Comparison of ENCODE assay signal across 19 cellular contexts in the genomic region with DNA sequence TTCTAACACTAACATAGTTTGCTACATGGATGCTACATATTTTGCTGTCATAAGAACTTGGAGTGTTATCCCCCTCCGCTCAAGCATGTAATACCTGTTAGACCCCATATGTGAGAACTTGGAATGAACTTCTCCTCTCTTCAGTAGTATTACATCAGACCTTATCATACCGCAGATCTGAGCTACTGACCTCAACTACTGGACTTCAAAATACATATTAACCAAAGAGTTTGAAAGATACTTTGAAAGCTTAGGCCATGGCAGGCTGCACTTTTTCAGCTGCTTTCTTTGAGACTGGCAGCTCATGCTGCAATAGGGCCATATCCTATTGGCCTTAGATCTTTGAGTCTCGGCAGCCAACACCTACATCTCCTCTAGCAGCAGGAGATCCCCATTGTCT.
DNase-seq lines count a peak whose midpoint lies in the region; ATAC-seq, FAIRE-seq and TF ChIP-seq lines count a peak whose summit lies in the region.
"Had no signal": no experiment of that assay in that cellular context is flagged by ENCODE, and none has a peak within 500 bp of the region (broad histone marks: within the 10 kb centered on the region; RNA-seq: fewer than 3 reads in every experiment).

No MANE protein-coding gene starts in this region.

- H3K9me3 Mint-ChIP-seq in WTC11 (no peaks in the 10 kb centered on the region), memory B cell (no peaks in the 10 kb centered on the region), GM23338 (no peaks in the 10 kb centered on the region)
- H3K9me3 Mint-ChIP-seq: CD4-positive, alpha-beta T cell had no signal

- H3K4me1 Mint-ChIP-seq in WTC11 (0 out of 2 replicates have a peak, but pooled peaks cover under 1% of the 10 kb centered on the region), memory B cell (no peaks in the 10 kb centered on the region), GM23338 (peaks cover under 1% of the 10 kb centered on the region; the same call in 2 of the 3 replicates)
- H3K4me1 Mint-ChIP-seq: B cell, IgD-negative memory B cell had no signal

- intact Hi-C loops in mammary epithelial cell (cut with micrococcal nuclease), result no loop called here

- H3K36me3 ChIP-seq in mammary epithelial cell (ENCODE audit: insufficient read depth, low read length), result peaks cover 30% of the 10 kb centered on the region
- H3K36me3 ChIP-seq in GM23338 (ENCODE audit: insufficient read depth), result no peaks in the 10 kb centered on the region

- no peaks in the 10 kb centered on the region for H3K4me1 ChIP-seq in mammary epithelial cell (ENCODE audit: insufficient read depth, low read length)
- H3K4me1 ChIP-seq in GM23338 (ENCODE audit: insufficient read depth), result no peaks in the 10 kb centered on the region

- BruUV-seq in mammary epithelial cell (replicated peaks; lab: Mats Ljungman, UMichigan), result no TSS peak

- peak; percentile 53 for FAIRE-seq in GM18507 (lab: Jason Lieb, UNC)
- FAIRE-seq: D721Med had no signal

- TF ChIP-seq CTCF in WTC11 (IDR thresholded peaks at IDR 0.05) (no peak), GM13976 (IDR thresholded peaks at IDR 0.05; ENCODE audit: borderline replicate concordance, control extremely low read depth, extremely low read depth, insufficient read depth, missing control alignments) (no peak), mammary epithelial cell (conservative IDR thresholded peaks at IDR 0.05 in 1 of 2, IDR thresholded peaks at IDR 0.05 in 1 of 2; ENCODE audit: extremely low read depth in 1 of 2, insufficient read depth in 1 of 2, low read depth in 1 of 2, low read length in 2 of 2) (no peak), GM23338 (conservative IDR thresholded peaks at IDR 0.05; ENCODE audit: low read depth in 2 of 2) (no peak)

- H3K27ac Mint-ChIP-seq in WTC11 (0 out of 2 replicates have a peak overlapping the region, but pooled peaks have one; percentile 9), memory B cell (peak overlapping the region; percentile 26), GM23338 (no peak overlapping the region)
- H3K27ac Mint-ChIP-seq: B cell; CD4-positive, alpha-beta T cell had no signal

- dilution Hi-C loops in mammary epithelial cell (cut with HindIII; ENCODE audit: low sequenced_read_pairs), result no loop called here

- no peak overlapping the region for H2AFZ ChIP-seq in mammary epithelial cell (ENCODE audit: low read depth, low read length)
- H2AFZ ChIP-seq in GM23338, result no peak overlapping the region

- peaks cover 5% of the 10 kb centered on the region; the same call in 1 of the 2 replicates for H3K9me2 ChIP-seq in GM23338 (ENCODE audit: insufficient read depth)

- no peaks in the 10 kb centered on the region for H3F3A ChIP-seq in GM23338 (replicated peaks; ENCODE audit: low read depth)

- H3K27me3 ChIP-seq in mammary epithelial cell (ENCODE audit: insufficient read depth, low read length) (no peaks in the 10 kb centered on the region), GM23338 (ENCODE audit: insufficient read depth) (no peaks in the 10 kb centered on the region)

- H3K4me3 ChIP-seq in mammary epithelial cell (replicated peaks in 1 of 3; ENCODE audit: insufficient read depth in 1 of 3, low read depth in 2 of 3, low read length in 3 of 3), result no peak overlapping the region
- no peak overlapping the region for H3K4me3 ChIP-seq in GM23338

- no peak overlapping the region for H3K27ac ChIP-seq in mammary epithelial cell (ENCODE audit: insufficient read depth, low read depth, low read length)
- no peak overlapping the region for H3K27ac ChIP-seq in GM23338 (ENCODE audit: low read depth)
- H3K27ac ChIP-seq: HL-60 had no signal

- WGBS in mammary epithelial cell (ENCODE audit: low coverage, missing lambda C conversion rate), result 100% methylated on average over 3 of the region's 3 CpGs

- H3K4me3 Mint-ChIP-seq in WTC11 (no peak overlapping the region), memory B cell (no peak overlapping the region), GM23338 (no peak overlapping the region)
- H3K4me3 Mint-ChIP-seq: B cell; CD4-positive, alpha-beta T cell; IgD-negative memory B cell had no signal

- H3K27me3 Mint-ChIP-seq in WTC11 (ENCODE audit: low read depth) (no peaks in the 10 kb centered on the region), memory B cell (no peaks in the 10 kb centered on the region), GM23338 (ENCODE audit: insufficient read depth, low read depth, poor library complexity) (no peaks in the 10 kb centered on the region)
- H3K27me3 Mint-ChIP-seq: B cell; CD4-positive, alpha-beta T cell; IgD-negative memory B cell had no signal

- no peak for DNase-seq in GM18507 (ENCODE audit: extremely low spot score, insufficient read length, low read depth)
- no peak for DNase-seq in WTC11 (ENCODE audit: low spot score)
- DNase-seq in iPS-NIHi7 (ENCODE audit: extremely low spot score), result peak; percentile 14
- no peak for DNase-seq in memory B cell (ENCODE audit: low spot score in 2 of 2)
- no peak for DNase-seq in GM13976 (ENCODE audit: low spot score)
- DNase-seq in mammary epithelial cell, result no peak
- no peak for DNase-seq in activated gamma-delta T cell (lab: John Stamatoyannopoulos, UW)
- no peak for DNase-seq in GM23338 (ENCODE audit: low spot score)
- DNase-seq: ACHN; C1 segment of cervical spinal cord; CD4-positive, alpha-beta T cell; DMS153; DMS79 treated with DMSO at 0.1 percent for 48 hours; EL had no signal

- CTCF ChIA-PET in WTC11 (lab: Charles Lee) (no interaction called here), mammary epithelial cell (lab: Charles Lee; ENCODE audit: low non-redundant PET) (no interaction called here)

- no peak for ATAC-seq in WTC11
- no peak for ATAC-seq in memory B cell (ENCODE audit: low read depth)
- ATAC-seq in GM23338, result no peak; the same call in 2 of the 3 replicates
- ATAC-seq: HCT116 had no signal

- H3K79me2 ChIP-seq in mammary epithelial cell (ENCODE audit: insufficient read depth, low read length), result no peaks in the 10 kb centered on the region
- no peaks in the 10 kb centered on the region for H3K79me2 ChIP-seq in GM23338 (replicated peaks; ENCODE audit: insufficient read depth)

- H4K20me1 ChIP-seq in mammary epithelial cell (ENCODE audit: insufficient read depth, low read length), result no peaks in the 10 kb centered on the region
- H4K20me1 ChIP-seq in GM23338 (replicated peaks; ENCODE audit: insufficient read depth), result no peaks in the 10 kb centered on the region

- in situ Hi-C loops in GM13976 (cut with MboI; ENCODE audit: low sequenced_read_pairs, unreplicated experiment) (no loop called here), mammary epithelial cell (cut with MboI; ENCODE audit: low sequenced_read_pairs in 2 of 2) (no loop called here)

- H3K9ac ChIP-seq in mammary epithelial cell (ENCODE audit: insufficient read depth, low read length), result no peak overlapping the region

- H3K9me3 ChIP-seq in mammary epithelial cell (replicated peaks; ENCODE audit: insufficient read depth, low read length), result no peaks in the 10 kb centered on the region

- POLR2A ChIA-PET in WTC11 (lab: Charles Lee), result no interaction called here

- H3K4me2 ChIP-seq in mammary epithelial cell (ENCODE audit: insufficient read depth, low read depth, low read length), result no peak overlapping the region
- H3K4me2 ChIP-seq in GM23338, result no peak overlapping the region

- H3K36me3 Mint-ChIP-seq in WTC11 (peaks cover 11% of the 10 kb centered on the region), memory B cell (peaks cover 27% of the 10 kb centered on the region), GM23338 (ENCODE audit: low read depth) (peaks cover 10% of the 10 kb centered on the region; the same call in 2 of the 3 replicates)

TF ChIP-seq in WTC11, 78 proteins besides CTCF, POLR2A, EP300 and RAD21:
- TF ChIP-seq GABPB1 (CRISPR knock-in tag; IDR thresholded peaks at IDR 0.05), result peak; percentile 74
- TF ChIP-seq SMAD3 (CRISPR knock-in tag; IDR thresholded peaks at IDR 0.05; ENCODE audit: borderline replicate concordance), result no peak

TF ChIP-seq in GM23338, 12 proteins besides CTCF, POLR2A, EP300 and RAD21:
- TF ChIP-seq EZH2 (IDR thresholded peaks at IDR 0.05; ENCODE audit: low read depth, unreplicated experiment), result no peak
